In the genomic region with DNA sequence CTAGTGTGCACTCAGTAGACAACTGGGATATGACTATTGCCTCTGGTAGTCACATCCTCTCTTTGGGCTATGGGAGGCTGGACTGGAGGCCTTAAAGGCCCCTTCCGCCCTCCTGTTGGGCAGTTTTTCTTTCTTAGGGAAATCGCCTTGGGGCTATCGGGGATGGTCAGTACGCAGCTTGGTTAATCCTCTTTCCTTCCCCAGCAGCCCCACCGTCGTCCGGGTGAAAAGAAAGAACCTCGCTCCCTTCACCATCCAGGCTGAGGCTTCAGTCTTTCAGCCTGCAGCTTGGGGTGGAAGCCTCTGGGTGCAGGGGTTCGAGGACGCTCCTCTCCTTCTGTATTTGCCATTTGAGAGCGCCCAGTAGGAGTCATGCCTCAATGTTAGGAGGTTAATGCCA, we compare ENCODE assay signal across 8 cellular contexts. TPM values are rescaled to one million over a fixed set of nuclear protein-coding genes. Genes with fewer than 3 reads are reported as not detected.
DNase-seq lines count a peak whose midpoint lies in the region; ATAC-seq and TF ChIP-seq lines count a peak whose summit lies in the region.

No MANE protein-coding gene starts in this region.

- TF ChIP-seq POLR2A in adrenal gland (IDR thresholded peaks at IDR 0.05): no peak

- no peaks in the 10 kb centered on the region for H3K4me1 ChIP-seq in adrenal gland (replicated peaks in 1 of 2)

- no peaks in the 10 kb centered on the region for H3K9me3 ChIP-seq in adrenal gland (replicated peaks in 1 of 3)

- peak; percentile 5 for DNase-seq in H4 (ENCODE audit: low spot score)
- DNase-seq in fibroblast of the aortic adventitia (ENCODE audit: low read depth): no peak
- DNase-seq in retinal pigment epithelial cell (ENCODE audit: low read depth): no peak
- DNase-seq in pons (ENCODE audit: low spot score): no peak
- DNase-seq in adrenal gland: no peak

- 72 to 89% (median 83%) methylated on average over 8 to 11 of the region's 11 CpGs for WGBS in adrenal gland, 4 donors

- no peaks in the 10 kb centered on the region for H3K36me3 ChIP-seq in adrenal gland (replicated peaks in 1 of 2)

- H3K4me3 ChIP-seq in fibroblast of the aortic adventitia (ENCODE audit: low read depth, low read length) (peak overlapping the region; percentile 75), retinal pigment epithelial cell (ENCODE audit: low read length) (peak overlapping the region; percentile 86), adrenal gland (peak overlapping the region in 1 of 4 donors; percentile 74)

- H3K27me3 ChIP-seq in adrenal gland: no peaks in the 10 kb centered on the region

- intact Hi-C loops in adrenal gland (cut with DNase I): no loop called here

- no peak for ATAC-seq in HG03196 (IDR thresholded peaks at IDR 0.05; ENCODE audit: unreplicated experiment)
- no peak for ATAC-seq in GM21576 (IDR thresholded peaks at IDR 0.05; ENCODE audit: unreplicated experiment)

- TF ChIP-seq CTCF in VCaP (conservative IDR thresholded peaks at IDR 0.05) (no peak), fibroblast of the aortic adventitia (IDR thresholded peaks at IDR 0.05; ENCODE audit: insufficient read depth, low read length) (no peak), retinal pigment epithelial cell (conservative IDR thresholded peaks at IDR 0.05; ENCODE audit: low read depth, low read length) (no peak), adrenal gland (IDR thresholded peaks at IDR 0.05) (no peak)

- H3K27ac ChIP-seq in VCaP: peak overlapping the region; percentile 83; the same call in 1 of the 2 replicates
- H3K27ac ChIP-seq in adrenal gland: peak overlapping the region in 2 of 5 donors; percentile 68 to 89

RNA-seq across cellular contexts. Expression of a gene that starts 0.7 kb away (rescaled TPM):
- 3.2 and 3.4 TPM in 2 replicates for total RNA-seq in H4 (2014; rRNA removed; shearing (Covaris generic))
- total RNA-seq in fibroblast of the aortic adventitia (ENCODE audit: low replicate concordance): 3.3 and 10.5 TPM in 2 replicates
- 10 to 100 TPM; 28.4 to 95.0 (median 60.6) TPM for total RNA-seq in adrenal gland
- polyA plus RNA-seq in adrenal gland: 10 to 100 TPM in 2 of 3 donors, 1 to 10 TPM in 1; 7.2 to 30.9 (median 10.6) TPM
